Comparison of ENCODE assay signal across 1 cellular context in the genomic region with DNA sequence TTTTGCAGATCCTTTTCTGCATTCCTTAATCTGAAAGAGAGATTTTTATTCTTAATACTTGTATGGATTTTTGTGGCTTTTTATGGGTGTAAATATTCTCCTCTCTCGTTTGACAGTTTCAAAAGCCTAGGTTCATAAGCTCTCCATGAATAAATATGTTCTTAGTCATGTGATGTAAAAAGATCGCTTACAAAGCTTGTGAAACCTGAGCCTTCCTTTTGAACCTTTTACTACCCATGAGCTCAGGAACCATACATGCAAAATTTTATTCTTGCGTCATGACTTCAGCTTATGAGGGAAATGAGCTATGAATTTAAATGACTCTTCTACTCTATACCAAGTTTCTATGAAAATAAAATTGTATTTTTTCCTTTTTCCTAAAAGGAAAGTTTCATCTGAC.
TF ChIP-seq lines count a peak whose summit lies in the region.

No MANE protein-coding gene starts in this region.

TF ChIP-seq in H1, 55 proteins besides CTCF, POLR2A, EP300 and RAD21 (continued from another document):
- TF ChIP-seq, protein P1, sequence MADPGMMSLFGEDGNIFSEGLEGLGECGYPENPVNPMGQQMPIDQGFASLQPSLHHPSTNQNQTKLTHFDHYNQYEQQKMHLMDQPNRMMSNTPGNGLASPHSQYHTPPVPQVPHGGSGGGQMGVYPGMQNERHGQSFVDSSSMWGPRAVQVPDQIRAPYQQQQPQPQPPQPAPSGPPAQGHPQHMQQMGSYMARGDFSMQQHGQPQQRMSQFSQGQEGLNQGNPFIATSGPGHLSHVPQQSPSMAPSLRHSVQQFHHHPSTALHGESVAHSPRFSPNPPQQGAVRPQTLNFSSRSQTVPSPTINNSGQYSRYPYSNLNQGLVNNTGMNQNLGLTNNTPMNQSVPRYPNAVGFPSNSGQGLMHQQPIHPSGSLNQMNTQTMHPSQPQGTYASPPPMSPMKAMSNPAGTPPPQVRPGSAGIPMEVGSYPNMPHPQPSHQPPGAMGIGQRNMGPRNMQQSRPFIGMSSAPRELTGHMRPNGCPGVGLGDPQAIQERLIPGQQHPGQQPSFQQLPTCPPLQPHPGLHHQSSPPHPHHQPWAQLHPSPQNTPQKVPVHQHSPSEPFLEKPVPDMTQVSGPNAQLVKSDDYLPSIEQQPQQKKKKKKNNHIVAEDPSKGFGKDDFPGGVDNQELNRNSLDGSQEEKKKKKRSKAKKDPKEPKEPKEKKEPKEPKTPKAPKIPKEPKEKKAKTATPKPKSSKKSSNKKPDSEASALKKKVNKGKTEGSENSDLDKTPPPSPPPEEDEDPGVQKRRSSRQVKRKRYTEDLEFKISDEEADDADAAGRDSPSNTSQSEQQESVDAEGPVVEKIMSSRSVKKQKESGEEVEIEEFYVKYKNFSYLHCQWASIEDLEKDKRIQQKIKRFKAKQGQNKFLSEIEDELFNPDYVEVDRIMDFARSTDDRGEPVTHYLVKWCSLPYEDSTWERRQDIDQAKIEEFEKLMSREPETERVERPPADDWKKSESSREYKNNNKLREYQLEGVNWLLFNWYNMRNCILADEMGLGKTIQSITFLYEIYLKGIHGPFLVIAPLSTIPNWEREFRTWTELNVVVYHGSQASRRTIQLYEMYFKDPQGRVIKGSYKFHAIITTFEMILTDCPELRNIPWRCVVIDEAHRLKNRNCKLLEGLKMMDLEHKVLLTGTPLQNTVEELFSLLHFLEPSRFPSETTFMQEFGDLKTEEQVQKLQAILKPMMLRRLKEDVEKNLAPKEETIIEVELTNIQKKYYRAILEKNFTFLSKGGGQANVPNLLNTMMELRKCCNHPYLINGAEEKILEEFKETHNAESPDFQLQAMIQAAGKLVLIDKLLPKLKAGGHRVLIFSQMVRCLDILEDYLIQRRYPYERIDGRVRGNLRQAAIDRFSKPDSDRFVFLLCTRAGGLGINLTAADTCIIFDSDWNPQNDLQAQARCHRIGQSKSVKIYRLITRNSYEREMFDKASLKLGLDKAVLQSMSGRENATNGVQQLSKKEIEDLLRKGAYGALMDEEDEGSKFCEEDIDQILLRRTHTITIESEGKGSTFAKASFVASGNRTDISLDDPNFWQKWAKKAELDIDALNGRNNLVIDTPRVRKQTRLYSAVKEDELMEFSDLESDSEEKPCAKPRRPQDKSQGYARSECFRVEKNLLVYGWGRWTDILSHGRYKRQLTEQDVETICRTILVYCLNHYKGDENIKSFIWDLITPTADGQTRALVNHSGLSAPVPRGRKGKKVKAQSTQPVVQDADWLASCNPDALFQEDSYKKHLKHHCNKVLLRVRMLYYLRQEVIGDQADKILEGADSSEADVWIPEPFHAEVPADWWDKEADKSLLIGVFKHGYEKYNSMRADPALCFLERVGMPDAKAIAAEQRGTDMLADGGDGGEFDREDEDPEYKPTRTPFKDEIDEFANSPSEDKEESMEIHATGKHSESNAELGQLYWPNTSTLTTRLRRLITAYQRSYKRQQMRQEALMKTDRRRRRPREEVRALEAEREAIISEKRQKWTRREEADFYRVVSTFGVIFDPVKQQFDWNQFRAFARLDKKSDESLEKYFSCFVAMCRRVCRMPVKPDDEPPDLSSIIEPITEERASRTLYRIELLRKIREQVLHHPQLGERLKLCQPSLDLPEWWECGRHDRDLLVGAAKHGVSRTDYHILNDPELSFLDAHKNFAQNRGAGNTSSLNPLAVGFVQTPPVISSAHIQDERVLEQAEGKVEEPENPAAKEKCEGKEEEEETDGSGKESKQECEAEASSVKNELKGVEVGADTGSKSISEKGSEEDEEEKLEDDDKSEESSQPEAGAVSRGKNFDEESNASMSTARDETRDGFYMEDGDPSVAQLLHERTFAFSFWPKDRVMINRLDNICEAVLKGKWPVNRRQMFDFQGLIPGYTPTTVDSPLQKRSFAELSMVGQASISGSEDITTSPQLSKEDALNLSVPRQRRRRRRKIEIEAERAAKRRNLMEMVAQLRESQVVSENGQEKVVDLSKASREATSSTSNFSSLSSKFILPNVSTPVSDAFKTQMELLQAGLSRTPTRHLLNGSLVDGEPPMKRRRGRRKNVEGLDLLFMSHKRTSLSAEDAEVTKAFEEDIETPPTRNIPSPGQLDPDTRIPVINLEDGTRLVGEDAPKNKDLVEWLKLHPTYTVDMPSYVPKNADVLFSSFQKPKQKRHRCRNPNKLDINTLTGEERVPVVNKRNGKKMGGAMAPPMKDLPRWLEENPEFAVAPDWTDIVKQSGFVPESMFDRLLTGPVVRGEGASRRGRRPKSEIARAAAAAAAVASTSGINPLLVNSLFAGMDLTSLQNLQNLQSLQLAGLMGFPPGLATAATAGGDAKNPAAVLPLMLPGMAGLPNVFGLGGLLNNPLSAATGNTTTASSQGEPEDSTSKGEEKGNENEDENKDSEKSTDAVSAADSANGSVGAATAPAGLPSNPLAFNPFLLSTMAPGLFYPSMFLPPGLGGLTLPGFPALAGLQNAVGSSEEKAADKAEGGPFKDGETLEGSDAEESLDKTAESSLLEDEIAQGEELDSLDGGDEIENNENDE (IDR thresholded peaks at IDR 0.05; ENCODE audit: insufficient replicate concordance, low read length): no peak
- TF ChIP-seq, protein P2, sequence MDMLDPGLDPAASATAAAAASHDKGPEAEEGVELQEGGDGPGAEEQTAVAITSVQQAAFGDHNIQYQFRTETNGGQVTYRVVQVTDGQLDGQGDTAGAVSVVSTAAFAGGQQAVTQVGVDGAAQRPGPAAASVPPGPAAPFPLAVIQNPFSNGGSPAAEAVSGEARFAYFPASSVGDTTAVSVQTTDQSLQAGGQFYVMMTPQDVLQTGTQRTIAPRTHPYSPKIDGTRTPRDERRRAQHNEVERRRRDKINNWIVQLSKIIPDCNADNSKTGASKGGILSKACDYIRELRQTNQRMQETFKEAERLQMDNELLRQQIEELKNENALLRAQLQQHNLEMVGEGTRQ (IDR thresholded peaks at IDR 0.05; ENCODE audit: low read length): no peak
